11 cellular contexts compared by ENCODE assay signal in the genomic region with DNA sequence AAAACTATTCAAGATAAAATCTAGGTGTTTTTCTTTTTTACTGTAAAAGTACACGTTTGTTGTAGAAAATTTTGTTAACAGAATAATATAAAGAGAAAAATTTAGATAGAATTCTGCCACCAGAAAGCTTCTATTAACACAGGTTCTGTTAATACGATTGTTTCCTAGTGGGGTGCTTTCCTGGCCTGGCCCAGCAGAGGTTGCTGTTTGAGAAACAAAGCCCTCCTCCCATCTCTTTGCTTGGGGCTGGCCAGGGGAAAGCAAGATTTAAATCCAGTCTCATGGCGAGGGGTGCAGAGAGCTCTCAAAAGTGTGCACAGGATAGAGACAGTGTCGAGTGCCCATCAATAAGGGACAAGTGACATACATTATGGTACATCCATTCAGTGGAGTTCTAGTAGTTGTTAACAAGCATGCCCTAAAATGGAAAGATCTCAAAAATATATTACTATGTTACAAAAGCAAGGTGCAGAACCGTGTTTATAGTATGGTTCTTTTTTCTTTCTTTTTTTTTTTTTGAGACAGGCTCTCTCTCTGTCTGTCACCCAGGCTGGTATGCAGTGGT. TPM values are rescaled to one million over a fixed set of nuclear protein-coding genes. Genes with fewer than 3 reads are reported as not detected.
DNase-seq lines count a peak whose midpoint lies in the region; ATAC-seq and TF ChIP-seq lines count a peak whose summit lies in the region.
"Had no signal": no experiment of that assay in that cellular context is flagged by ENCODE, and none has a peak within 500 bp of the region (broad histone marks: within the 10 kb centered on the region; RNA-seq: fewer than 3 reads in every experiment).

No MANE protein-coding gene starts in this region.

- DNase-seq in left ventricle myocardium inferior: no peak
- no peak for DNase-seq in left ventricle myocardium superior
- DNase-seq in Karpas-422: peak; percentile 88
- DNase-seq in dermis blood vessel endothelial cell: peak; percentile 47
- DNase-seq in uterus: no peak
- no peak for DNase-seq in CD4-positive, alpha-beta T cell
- DNase-seq in mucosa of descending colon: no peak
- DNase-seq: colonic mucosa; naive thymus-derived CD8-positive, alpha-beta T cell had no signal

- no peaks in the 10 kb centered on the region for H3K9me3 Mint-ChIP-seq in CD4-positive, alpha-beta T cell
- H3K9me3 Mint-ChIP-seq: naive thymus-derived CD8-positive, alpha-beta T cell; T-helper 1 cell treated with Interleukin-12 subunit alpha and Interleukin-12 subunit beta and Interleukin-4 antibody, amounts not matched to agents 30 μg/mL and 1 μg/mL, for 36 hours had no signal

- H3K36me3 Mint-ChIP-seq in CD4-positive, alpha-beta T cell (ENCODE audit: low read depth): no peaks in the 10 kb centered on the region
- H3K36me3 Mint-ChIP-seq: naive thymus-derived CD8-positive, alpha-beta T cell had no signal

- H3K4me1 ChIP-seq in left ventricle myocardium inferior (no peaks in the 10 kb centered on the region), Karpas-422 (ENCODE audit: low read length) (peaks cover 36% of the 10 kb centered on the region), uterus (no peaks in the 10 kb centered on the region), mucosa of descending colon (ENCODE audit: low read depth) (no peaks in the 10 kb centered on the region)
- H3K4me1 ChIP-seq: colonic mucosa had no signal

- ATAC-seq in left ventricle myocardium superior (no peak), HG02623 (IDR thresholded peaks at IDR 0.05; ENCODE audit: unreplicated experiment) (no peak), mucosa of descending colon (no peak)
- ATAC-seq in CD4-positive, alpha-beta T cell (ENCODE audit: poor library complexity): no peak
- ATAC-seq: naive thymus-derived CD8-positive, alpha-beta T cell had no signal

- H3K9me3 ChIP-seq in left ventricle myocardium inferior (replicated peaks) (no peaks in the 10 kb centered on the region), Karpas-422 (ENCODE audit: low read length) (no peaks in the 10 kb centered on the region), uterus (no peaks in the 10 kb centered on the region), mucosa of descending colon (no peaks in the 10 kb centered on the region)
- no peaks in the 10 kb centered on the region for H3K9me3 ChIP-seq in CD4-positive, alpha-beta T cell (ENCODE audit: control insufficient read depth, low read length)
- H3K9me3 ChIP-seq: colonic mucosa had no signal

- POLR2A ChIA-PET in CD4-positive, alpha-beta T cell (lab: Charles Lee): no interaction called here

- intact Hi-C loops in left ventricle myocardium inferior (cut with micrococcal nuclease): no loop called here
- intact Hi-C loops in left ventricle myocardium superior (cut with micrococcal nuclease): no loop called here
- intact Hi-C loops in uterus (cut with DNase I; ENCODE audit: low total_unique reads): no loop called here
- intact Hi-C loops in CD4-positive, alpha-beta T cell (cut with DNase I, micrococcal nuclease): no loop called here
- intact Hi-C loops in mucosa of descending colon (cut with DNase I, micrococcal nuclease): no loop called here

- no peak overlapping the region for H3K27ac Mint-ChIP-seq in CD4-positive, alpha-beta T cell
- H3K27ac Mint-ChIP-seq: T-helper 1 cell treated with Interleukin-12 subunit alpha and Interleukin-12 subunit beta and Interleukin-4 antibody, amounts not matched to agents 30 μg/mL and 1 μg/mL, for 36 hours had no signal

- H3K9ac ChIP-seq in Karpas-422 (ENCODE audit: low read length): peak overlapping the region; percentile 19; the same call in 1 of the 2 replicates

- TF ChIP-seq POLR2A in uterus (IDR thresholded peaks at IDR 0.05): no peak

- H3K36me3 ChIP-seq in left ventricle myocardium inferior (no peaks in the 10 kb centered on the region), Karpas-422 (ENCODE audit: insufficient read depth, low read length) (no peaks in the 10 kb centered on the region), uterus (no peaks in the 10 kb centered on the region), mucosa of descending colon (ENCODE audit: low read depth) (no peaks in the 10 kb centered on the region)
- H3K36me3 ChIP-seq: colonic mucosa had no signal

- CTCF ChIA-PET in CD4-positive, alpha-beta T cell (lab: Charles Lee): no interaction called here

- peaks cover 8% of the 10 kb centered on the region for H3K27me3 ChIP-seq in left ventricle myocardium inferior (ENCODE audit: low read depth)
- H3K27me3 ChIP-seq in Karpas-422 (ENCODE audit: low read length): no peaks in the 10 kb centered on the region
- H3K27me3 ChIP-seq in uterus: peaks cover 0 to 4% of the 10 kb centered on the region in 2 donors
- no peaks in the 10 kb centered on the region for H3K27me3 ChIP-seq in CD4-positive, alpha-beta T cell (ENCODE audit: control insufficient read depth, insufficient read depth, low read length)
- H3K27me3 ChIP-seq: colonic mucosa had no signal

- H3K79me2 ChIP-seq in Karpas-422 (ENCODE audit: low read length): no peaks in the 10 kb centered on the region

- no peak overlapping the region for H3K27ac ChIP-seq in left ventricle myocardium inferior (replicated peaks)
- no peak overlapping the region for H3K27ac ChIP-seq in Karpas-422 (ENCODE audit: low read length)
- H3K27ac ChIP-seq in uterus: no peak overlapping the region
- H3K27ac ChIP-seq in CD4-positive, alpha-beta T cell (ENCODE audit: low read depth, low read length): no peak overlapping the region
- H3K27ac ChIP-seq: colonic mucosa had no signal

- H4K20me1 ChIP-seq in Karpas-422 (ENCODE audit: insufficient read depth, low read depth, low read length): no peaks in the 10 kb centered on the region

- 0 out of 2 replicates have a peak overlapping the region, but pooled peaks have one; percentile 11 for H2AFZ ChIP-seq in Karpas-422 (ENCODE audit: low read length)

- no peaks in the 10 kb centered on the region for H3K9me2 ChIP-seq in Karpas-422 (replicated peaks; ENCODE audit: insufficient read depth, low read length)

- H3K27me3 Mint-ChIP-seq in CD4-positive, alpha-beta T cell: peaks cover 29% of the 10 kb centered on the region

- TF ChIP-seq CTCF in left ventricle myocardium inferior (IDR thresholded peaks at IDR 0.05; ENCODE audit: borderline replicate concordance) (peak; percentile 18), uterus (IDR thresholded peaks at IDR 0.05) (no peak), mucosa of descending colon (IDR thresholded peaks at IDR 0.05) (no peak)
- no peak for TF ChIP-seq CTCF in CD4-positive, alpha-beta T cell (IDR thresholded peaks at IDR 0.05)

- H3K4me3 ChIP-seq in left ventricle myocardium inferior (no peak overlapping the region), Karpas-422 (ENCODE audit: low read length) (no peak overlapping the region), uterus (no peak overlapping the region), mucosa of descending colon (no peak overlapping the region)
- H3K4me3 ChIP-seq: colonic mucosa had no signal

- H3K4me3 Mint-ChIP-seq in CD4-positive, alpha-beta T cell: no peak overlapping the region
- H3K4me3 Mint-ChIP-seq: naive thymus-derived CD8-positive, alpha-beta T cell; T-helper 1 cell treated with Interleukin-12 subunit alpha and Interleukin-12 subunit beta and Interleukin-4 antibody, amounts not matched to agents 30 μg/mL and 1 μg/mL, for 36 hours had no signal

- peak overlapping the region; percentile 28 for H3K4me2 ChIP-seq in Karpas-422 (ENCODE audit: low read depth, low read length, poor library complexity, severe bottlenecking)

- H3K4me1 Mint-ChIP-seq in CD4-positive, alpha-beta T cell (ENCODE audit: low read depth): no peaks in the 10 kb centered on the region

RNA-seq across cellular contexts. Expression of a gene that starts 14.6 kb away (rescaled TPM):
- total RNA-seq in left ventricle myocardium inferior (29.6 TPM), left ventricle myocardium superior (30.1 TPM), dermis blood vessel endothelial cell (41.9 and 50.5 TPM in 2 replicates), uterus (10 to 100 TPM; 33.5 to 95.8 (median 46.8) TPM), mucosa of descending colon (10 to 100 TPM; 36.6 to 49.9 (median 48.0) TPM)
- 20.6 and 25.2 TPM in 2 replicates for total RNA-seq in Karpas-422 (2014; rRNA removed; shearing (Covaris generic); ENCODE audit: low replicate concordance)
- 10 to 100 TPM; 26.5 to 28.3 TPM for total RNA-seq in CD4-positive, alpha-beta T cell

RNA-seq across cellular contexts. Expression of a gene that starts 22.4 kb away (rescaled TPM):
- total RNA-seq in left ventricle myocardium inferior: not detected
- total RNA-seq in left ventricle myocardium superior: not detected
- 9.2 and 20.8 TPM in 2 replicates for total RNA-seq in Karpas-422 (2014; rRNA removed; shearing (Covaris generic); ENCODE audit: low replicate concordance)
- 0.05 TPM in 1 of 2 replicates, not detected in the other for total RNA-seq in dermis blood vessel endothelial cell
- not detected for total RNA-seq in uterus
- not detected for total RNA-seq in CD4-positive, alpha-beta T cell
- under 1 TPM; 0.16 to 0.38 (median 0.29) TPM for total RNA-seq in mucosa of descending colon
- total RNA-seq: colonic mucosa; naive thymus-derived CD8-positive, alpha-beta T cell had no signal

Comparison
In these comparisons a context has a peak if more than half of its experiments do, and no peak if none do; other contexts are left out.
1. DNase-seq: peak in Karpas-422 (single experiment) and dermis blood vessel endothelial cell (single experiment); none in left ventricle myocardium inferior (single experiment), left ventricle myocardium superior (single experiment), uterus (0 of 2), CD4-positive, alpha-beta T cell (0 of 10) and mucosa of descending colon (0 of 3).